9 cellular contexts compared by ENCODE assay signal in genomic region chr1:8516793-8517556, GRCh38.
DNase-seq lines count a peak whose midpoint lies in the region; ATAC-seq, FAIRE-seq and TF ChIP-seq lines count a peak whose summit lies in the region.
"Had no signal": no experiment of that assay in that cellular context is flagged by ENCODE, and none has a peak within 500 bp of the region (broad histone marks: within the 10 kb centered on the region; RNA-seq: fewer than 3 reads in every experiment).

No MANE protein-coding gene starts in this region.

- peak; percentile 45 for DNase-seq in D341Med (ENCODE audit: low spot score)
- DNase-seq in NAMALWA (ENCODE audit: low spot score): peak; percentile 45
- DNase-seq in activated naive CD8-positive, alpha-beta T cell treated with anti-CD3 and anti-CD28 coated beads for 36 hours: peak; percentile 30
- DNase-seq in naive thymus-derived CD4-positive, alpha-beta T cell: peak in 3 of 9 donors; percentile 11 to 28 (median 18)
- DNase-seq in T-helper 9 cell: no peak
- no peak for DNase-seq in HepG2 (ENCODE audit: low spot score)
- no peak for DNase-seq in NCI-H128 (lab: John Stamatoyannopoulos, UW; ENCODE audit: unreplicated experiment)
- no peak for DNase-seq in COR-L47 (lab: John Stamatoyannopoulos, UW)
- DNase-seq: NCI-H446 had no signal

- H3K27me3 Mint-ChIP-seq in activated naive CD8-positive, alpha-beta T cell treated with anti-CD3 and anti-CD28 coated beads for 36 hours: no peaks in the 10 kb centered on the region
- no peaks in the 10 kb centered on the region for H3K27me3 Mint-ChIP-seq in naive thymus-derived CD4-positive, alpha-beta T cell

- H3K36me3 ChIP-seq in naive thymus-derived CD4-positive, alpha-beta T cell (ENCODE audit: control insufficient read depth in 2 of 3, insufficient read depth in 3 of 3, low read length in 3 of 3): no peaks in the 10 kb centered on the region
- H3K36me3 ChIP-seq in HepG2 (replicated peaks in 1 of 2; ENCODE audit: control insufficient read depth in 1 of 2, insufficient read depth in 2 of 2, low read length in 2 of 2): peaks cover 10 to 35% of the 10 kb centered on the region in 2 experiments

- no peak for TF ChIP-seq EP300 in HepG2 (IDR thresholded peaks at IDR 0.05; ENCODE audit: low read depth in 2 of 2, low read length in 2 of 2)
- TF ChIP-seq EP300 in HepG2 (CRISPR knock-in tag; IDR thresholded peaks at IDR 0.05; ENCODE audit: borderline replicate concordance): no peak

- H3K79me2 ChIP-seq in HepG2 (ENCODE audit: insufficient read depth, low read length): peaks cover 29% of the 10 kb centered on the region

- no peak for TF ChIP-seq RAD21 in HepG2 (CRISPR knock-in tag; IDR thresholded peaks at IDR 0.05)

- POLR2A ChIA-PET in naive thymus-derived CD4-positive, alpha-beta T cell (lab: Charles Lee): interaction anchor here (0.6 to 1.2 kb wide), 5 partner anchors 8 to 92 kb away, joined by 3 to 7 read pairs (median 3); no protein-coding TSS in a partner anchor
- POLR2A ChIA-PET in HepG2 (lab: Yijun Ruan, JAX): no interaction called here

- in situ Hi-C loops in HepG2 (cut with HindIII; ENCODE audit: extremely low pct_ligation_motif_present, low pct_unique_long_range_greater_than_20kb): no loop called here

- peak; percentile 70 for ATAC-seq in naive thymus-derived CD4-positive, alpha-beta T cell
- no peak for ATAC-seq in HepG2

- H2AFZ ChIP-seq in HepG2 (ENCODE audit: low read length): no peak overlapping the region

- no TSS peak for BruUV-seq in HepG2 (replicated peaks; lab: Mats Ljungman, UMichigan)

- no peak for FAIRE-seq in HepG2 (lab: Jason Lieb, UNC)

- TF ChIP-seq CTCF in HepG2 (CRISPR knock-in tag; IDR thresholded peaks at IDR 0.05): no peak

- no peaks in the 10 kb centered on the region for H3K9me3 ChIP-seq in naive thymus-derived CD4-positive, alpha-beta T cell (ENCODE audit: control insufficient read depth in 2 of 3, low read length in 3 of 3)
- no peaks in the 10 kb centered on the region for H3K9me3 ChIP-seq in HepG2 (ENCODE audit: low read length)

- H3K27me3 ChIP-seq in naive thymus-derived CD4-positive, alpha-beta T cell (ENCODE audit: control insufficient read depth in 2 of 2, insufficient read depth in 2 of 2, low read length in 2 of 2): no peaks in the 10 kb centered on the region
- no peaks in the 10 kb centered on the region for H3K27me3 ChIP-seq in HepG2 (ENCODE audit: control insufficient read depth in 1 of 2, insufficient read depth in 2 of 2, low read length in 2 of 2)

- CTCF ChIA-PET in naive thymus-derived CD4-positive, alpha-beta T cell (lab: Charles Lee): interaction anchor here (1.0 kb wide), 1 partner anchor 9 kb away, joined by 6 read pairs; no protein-coding TSS in a partner anchor
- CTCF ChIA-PET in HepG2 (lab: Yijun Ruan, JAX; ENCODE audit: low intra/inter-chr PET ratio, low total read pairs): no interaction called here

- peaks cover 18% of the 10 kb centered on the region; the same call in 1 of the 2 replicates for H4K20me1 ChIP-seq in HepG2 (ENCODE audit: insufficient read depth, low read length)

- H3K4me1 Mint-ChIP-seq in activated naive CD8-positive, alpha-beta T cell treated with anti-CD3 and anti-CD28 coated beads for 36 hours: peaks cover 58% of the 10 kb centered on the region
- H3K4me1 Mint-ChIP-seq in naive thymus-derived CD4-positive, alpha-beta T cell: peaks cover 49 to 97% (median 70%) of the 10 kb centered on the region in 7 donors

- TF ChIP-seq POLR2A in HepG2 (IDR thresholded peaks at IDR 0.05; ENCODE audit: insufficient read depth in 1 of 2, low read depth in 2 of 2, low read length in 2 of 2): no peak

- no peak overlapping the region for H3K9ac ChIP-seq in HepG2 (ENCODE audit: insufficient read depth, low read depth, low read length)

- no peak overlapping the region for H3K4me2 ChIP-seq in HepG2 (ENCODE audit: low read depth, low read length)

- peak overlapping the region; percentile 2 for H3K27ac ChIP-seq in naive thymus-derived CD4-positive, alpha-beta T cell (ENCODE audit: low read depth, low read length)
- H3K27ac ChIP-seq in HepG2 (ENCODE audit: extremely low read length, insufficient read depth, low read length): no peak overlapping the region

- no peak overlapping the region for H3K4me3 Mint-ChIP-seq in activated naive CD8-positive, alpha-beta T cell treated with anti-CD3 and anti-CD28 coated beads for 36 hours
- H3K4me3 Mint-ChIP-seq in naive thymus-derived CD4-positive, alpha-beta T cell: peak overlapping the region; percentile 10 to 73 (median 60)

- peaks cover 3% of the 10 kb centered on the region for H3K9me3 Mint-ChIP-seq in activated naive CD8-positive, alpha-beta T cell treated with anti-CD3 and anti-CD28 coated beads for 36 hours
- H3K9me3 Mint-ChIP-seq in naive thymus-derived CD4-positive, alpha-beta T cell: no peaks in the 10 kb centered on the region

- peaks cover 15 to 38% of the 10 kb centered on the region in 2 donors for H3K4me1 ChIP-seq in naive thymus-derived CD4-positive, alpha-beta T cell (ENCODE audit: control insufficient read depth in 2 of 2, insufficient read depth in 2 of 2, low read length in 2 of 2)
- peaks cover 22% of the 10 kb centered on the region for H3K4me1 ChIP-seq in HepG2 (ENCODE audit: insufficient read depth, low read length)

- intact Hi-C loops in naive thymus-derived CD4-positive, alpha-beta T cell (cut with micrococcal nuclease): no loop called here
- intact Hi-C loops in HepG2 (cut with micrococcal nuclease; ENCODE audit: unreplicated experiment): no loop called here

- no peak overlapping the region for H3K4me3 ChIP-seq in naive thymus-derived CD4-positive, alpha-beta T cell (ENCODE audit: low read length)
- H3K4me3 ChIP-seq in HepG2 (replicated peaks in 1 of 3; ENCODE audit: insufficient read depth in 1 of 3, low read depth in 2 of 3, low read length in 3 of 3): no peak overlapping the region

- H3K27ac Mint-ChIP-seq in activated naive CD8-positive, alpha-beta T cell treated with anti-CD3 and anti-CD28 coated beads for 36 hours: peak overlapping the region; percentile 62
- peak overlapping the region in 7 of 9 donors; percentile 35 to 84 (median 79) for H3K27ac Mint-ChIP-seq in naive thymus-derived CD4-positive, alpha-beta T cell

- 94% methylated on average over 6 of the region's 6 CpGs for WGBS in HepG2 (ENCODE audit: low lambda C conversion rate)

- H3K36me3 Mint-ChIP-seq in activated naive CD8-positive, alpha-beta T cell treated with anti-CD3 and anti-CD28 coated beads for 36 hours: peaks cover 11% of the 10 kb centered on the region
- peaks cover 0 to 17% (median 8%) of the 10 kb centered on the region in 5 donors for H3K36me3 Mint-ChIP-seq in naive thymus-derived CD4-positive, alpha-beta T cell

TF ChIP-seq in HepG2, 621 proteins besides CTCF, POLR2A, EP300 and RAD21:
- no peak for TF ChIP-seq CBFB (CRISPR knock-in tag; IDR thresholded peaks at IDR 0.05)
- no peak for TF ChIP-seq ZNF775 (CRISPR knock-in tag; IDR thresholded peaks at IDR 0.05; ENCODE audit: borderline replicate concordance)
- no peak for TF ChIP-seq ZNF841 (CRISPR knock-in tag; IDR thresholded peaks at IDR 0.05; ENCODE audit: borderline replicate concordance)
- TF ChIP-seq ZNF180 (CRISPR knock-in tag; IDR thresholded peaks at IDR 0.05; ENCODE audit: borderline replicate concordance, low read depth): no peak
- no peak for TF ChIP-seq ZNF709 (CRISPR knock-in tag; IDR thresholded peaks at IDR 0.05)
- TF ChIP-seq HNRNPUL1 (IDR thresholded peaks at IDR 0.05; ENCODE audit: low read depth, low read length): no peak
- TF ChIP-seq RXRB (CRISPR knock-in tag; IDR thresholded peaks at IDR 0.05; ENCODE audit: borderline replicate concordance): no peak
- TF ChIP-seq ZSCAN20 (CRISPR knock-in tag; IDR thresholded peaks at IDR 0.05; ENCODE audit: borderline replicate concordance): no peak

Comparison
In these comparisons a context has a peak if more than half of its experiments do, and no peak if none do; other contexts are left out.
1. DNase-seq: peak in D341Med (single experiment), NAMALWA (single experiment) and activated naive CD8-positive, alpha-beta T cell treated with anti-CD3 and anti-CD28 coated beads for 36 hours (single experiment); none in T-helper 9 cell (single experiment), HepG2 (single experiment), NCI-H128 (single experiment) and COR-L47 (single experiment).